In the genomic region with DNA sequence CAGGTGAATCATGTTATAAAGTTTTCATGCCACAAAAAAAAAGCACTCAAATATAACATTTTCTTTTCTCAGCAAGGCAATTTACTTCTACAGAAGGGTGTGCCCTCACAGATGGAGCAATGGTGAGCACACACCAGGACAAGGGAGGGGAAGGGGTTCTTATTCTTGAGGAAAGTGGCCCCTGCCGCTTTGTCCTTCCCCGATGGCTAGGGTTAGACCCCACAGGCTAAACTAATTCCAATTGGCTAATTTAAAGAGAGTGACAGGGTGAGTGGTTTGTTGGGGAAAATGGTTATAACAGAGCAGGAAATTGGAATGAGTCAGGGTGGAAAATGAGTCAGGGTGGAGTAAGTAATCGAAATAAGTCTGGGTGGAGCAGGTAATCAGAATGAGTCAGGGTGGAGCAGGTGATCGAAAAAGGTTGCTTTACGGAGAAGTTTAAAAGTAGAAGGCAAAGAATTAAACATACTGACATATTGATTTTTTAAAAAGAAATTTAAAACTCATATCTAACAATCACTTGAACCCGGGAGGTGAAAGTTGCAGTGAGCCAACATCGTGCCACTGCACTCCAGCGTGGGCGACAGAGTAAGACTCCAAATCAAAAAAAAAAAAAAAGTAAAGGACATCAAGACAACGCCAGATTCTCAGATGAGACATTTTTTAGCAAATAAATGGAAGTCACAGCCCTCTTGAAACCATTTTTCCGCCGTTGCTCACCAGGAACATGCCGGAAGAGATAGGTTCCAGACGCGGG, we compare ENCODE assay signal across 1 cellular context.
TF ChIP-seq lines count a peak whose summit lies in the region.

No MANE protein-coding gene starts in this region.

TF ChIP-seq in IMR-90, 13 proteins besides CTCF, POLR2A, EP300 and RAD21 (continued from another document):
- TF ChIP-seq, protein P1, sequence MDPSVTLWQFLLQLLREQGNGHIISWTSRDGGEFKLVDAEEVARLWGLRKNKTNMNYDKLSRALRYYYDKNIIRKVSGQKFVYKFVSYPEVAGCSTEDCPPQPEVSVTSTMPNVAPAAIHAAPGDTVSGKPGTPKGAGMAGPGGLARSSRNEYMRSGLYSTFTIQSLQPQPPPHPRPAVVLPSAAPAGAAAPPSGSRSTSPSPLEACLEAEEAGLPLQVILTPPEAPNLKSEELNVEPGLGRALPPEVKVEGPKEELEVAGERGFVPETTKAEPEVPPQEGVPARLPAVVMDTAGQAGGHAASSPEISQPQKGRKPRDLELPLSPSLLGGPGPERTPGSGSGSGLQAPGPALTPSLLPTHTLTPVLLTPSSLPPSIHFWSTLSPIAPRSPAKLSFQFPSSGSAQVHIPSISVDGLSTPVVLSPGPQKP (IDR thresholded peaks at IDR 0.05; ENCODE audit: borderline replicate concordance, low read depth, low read length): no peak
- TF ChIP-seq, protein P2, sequence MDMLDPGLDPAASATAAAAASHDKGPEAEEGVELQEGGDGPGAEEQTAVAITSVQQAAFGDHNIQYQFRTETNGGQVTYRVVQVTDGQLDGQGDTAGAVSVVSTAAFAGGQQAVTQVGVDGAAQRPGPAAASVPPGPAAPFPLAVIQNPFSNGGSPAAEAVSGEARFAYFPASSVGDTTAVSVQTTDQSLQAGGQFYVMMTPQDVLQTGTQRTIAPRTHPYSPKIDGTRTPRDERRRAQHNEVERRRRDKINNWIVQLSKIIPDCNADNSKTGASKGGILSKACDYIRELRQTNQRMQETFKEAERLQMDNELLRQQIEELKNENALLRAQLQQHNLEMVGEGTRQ (IDR thresholded peaks at IDR 0.05; ENCODE audit: low read depth, low read length): no peak
- TF ChIP-seq BHLHE40 (IDR thresholded peaks at IDR 0.05; ENCODE audit: low read depth, low read length): no peak
- TF ChIP-seq MAFK (IDR thresholded peaks at IDR 0.05; ENCODE audit: low read depth, low read length): no peak
- TF ChIP-seq FOS (IDR thresholded peaks at IDR 0.05; ENCODE audit: low read depth, low read length): no peak
- no peak for TF ChIP-seq NFE2L2 (IDR thresholded peaks at IDR 0.05; ENCODE audit: low read depth, low read length)
- TF ChIP-seq CHD1 (IDR thresholded peaks at IDR 0.05; ENCODE audit: low read depth, low read length): no peak
- TF ChIP-seq MAZ (IDR thresholded peaks at IDR 0.05; ENCODE audit: borderline replicate concordance, low read depth, low read length): no peak
- TF ChIP-seq SMC3 (IDR thresholded peaks at IDR 0.05; ENCODE audit: low read depth, low read length): no peak
- TF ChIP-seq RFX5 (IDR thresholded peaks at IDR 0.05; ENCODE audit: low read depth, low read length): no peak
- no peak for TF ChIP-seq RCOR1 (IDR thresholded peaks at IDR 0.05; ENCODE audit: insufficient replicate concordance, low read length)
- no peak for TF ChIP-seq CEBPB (IDR thresholded peaks at IDR 0.05; ENCODE audit: low read depth, low read length)
